In genomic region chr2:190450363-190450762, GRCh38 we compare ENCODE assay signal across 9 cellular contexts.
"Had no signal": no experiment of that assay in that cellular context is flagged by ENCODE, and none has a peak within 500 bp of the region (broad histone marks: within the 10 kb centered on the region; RNA-seq: fewer than 3 reads in every experiment).

No MANE protein-coding gene starts in this region.

- H3K9me3 Mint-ChIP-seq: GM23338, H9, HFFc6 had no signal

- H3K36me3 ChIP-seq: HAP-1 had no signal

- H3K27ac ChIP-seq: GM23248 had no signal

- H3K27ac Mint-ChIP-seq: GM23338, H9, HFFc6 had no signal

- H3K4me3 Mint-ChIP-seq: GM23338, H9, HFFc6 had no signal

- H3K4me3 ChIP-seq: GM23248, GM23338, HAP-1 had no signal

- H3K4me1 Mint-ChIP-seq: GM23338, H9 had no signal

- H3K4me2 ChIP-seq: GM23338 had no signal

- H3K4me1 ChIP-seq: HAP-1 had no signal

- DNase-seq: GM23248, GOT3, H7, H9, HCEC 1CT, HFFc6 had no signal

- H3K9me3 ChIP-seq: HAP-1 had no signal

- H3K9ac ChIP-seq: GM23248 had no signal

- ATAC-seq: GM23338, HCT116 had no signal

- H2AFZ ChIP-seq: GM23248, GM23338 had no signal
